Comparison of ENCODE assay signal across 9 cellular contexts in genomic region chr14:68637106-68638021, GRCh38.
DNase-seq lines count a peak whose midpoint lies in the region; TF ChIP-seq lines count a peak whose summit lies in the region.
"Had no signal": no experiment of that assay in that cellular context is flagged by ENCODE, and none has a peak within 500 bp of the region (broad histone marks: within the 10 kb centered on the region; RNA-seq: fewer than 3 reads in every experiment).

No MANE protein-coding gene starts in this region.

- H3K27me3 ChIP-seq in adrenal gland (no peaks in the 10 kb centered on the region), ovary (no peaks in the 10 kb centered on the region)

- intact Hi-C loops in adrenal gland (cut with DNase I), result no loop called here
- intact Hi-C loops in cardiac septum (cut with DNase I), result loop anchor here (5.0 kb wide), 1 partner anchor 45 kb away; no protein-coding TSS in a partner anchor
- intact Hi-C loops in ovary (cut with DNase I), result no loop called here

- WGBS in adrenal gland, 4 donors, result 61 to 82% (median 77%) methylated on average over 13 of the region's 13 CpGs
- 55 to 71% (median 66%) methylated on average over 13 of the region's 13 CpGs for WGBS in ovary, 3 donors

- no peak overlapping the region for H3K4me3 ChIP-seq in adrenal gland
- no peak overlapping the region for H3K4me3 ChIP-seq in ovary

- peak overlapping the region in 3 of 5 donors; percentile 48 to 73 (median 64) for H3K27ac ChIP-seq in adrenal gland
- H3K27ac ChIP-seq in ovary, result peak overlapping the region; percentile 6 to 67

- no peaks in the 10 kb centered on the region for H3K36me3 ChIP-seq in adrenal gland (replicated peaks in 1 of 2)
- no peaks in the 10 kb centered on the region for H3K36me3 ChIP-seq in ovary

- H3K9me3 ChIP-seq in adrenal gland (replicated peaks in 1 of 3) (peaks cover 0 to 10% (median 0%) of the 10 kb centered on the region in 3 donors), ovary (no peaks in the 10 kb centered on the region)

- TF ChIP-seq EP300 in ovary (IDR thresholded peaks at IDR 0.05), result no peak

- DNase-seq in AG20443 (ENCODE audit: low spot score), result peak; percentile 69
- peak in 6 of 7 donors; percentile 17 to 64 (median 40) for DNase-seq in adrenal gland
- peak; percentile 75 for DNase-seq in cardiac septum (ENCODE audit: low spot score)
- peak in 1 of 5 donors; percentile 13 for DNase-seq in ovary
- no peak for DNase-seq in NCI-H187 (lab: John Stamatoyannopoulos, UW)
- no peak for DNase-seq in NCI-H2107 (lab: John Stamatoyannopoulos, UW)
- DNase-seq in stimulated activated CD4-positive, alpha-beta T cell treated with anti-CD3 and anti-CD28 coated beads, Interleukin-4, amount 100 ng/mL, for 24 hours, result no peak
- no peak for DNase-seq in stimulated activated naive CD4-positive, alpha-beta T cell treated with Interleukin-2 at 50 U/mL for 16 hours (lab: John Stamatoyannopoulos, UW)
- DNase-seq: Calu3 had no signal

- TF ChIP-seq CTCF in adrenal gland (IDR thresholded peaks at IDR 0.05) (no peak), ovary (IDR thresholded peaks at IDR 0.05) (no peak)

- TF ChIP-seq POLR2A in adrenal gland (IDR thresholded peaks at IDR 0.05) (no peak), ovary (IDR thresholded peaks at IDR 0.05) (no peak)

- H3K4me1 ChIP-seq in adrenal gland (replicated peaks in 1 of 2) (peaks cover 0 to 36% of the 10 kb centered on the region in 2 donors), ovary (ENCODE audit: insufficient read depth) (peaks cover 18% of the 10 kb centered on the region)

Comparison
In these comparisons a context has a peak if more than half of its experiments do, and no peak if none do; other contexts are left out.
1. DNase-seq: peak in AG20443 (single experiment), adrenal gland (6 of 7) and cardiac septum (single experiment); none in NCI-H187 (0 of 2), NCI-H2107 (single experiment), stimulated activated CD4-positive, alpha-beta T cell treated with anti-CD3 and anti-CD28 coated beads, Interleukin-4, amount 100 ng/mL, for 24 hours (single experiment) and stimulated activated naive CD4-positive, alpha-beta T cell treated with Interleukin-2 at 50 U/mL for 16 hours (single experiment).